In genomic region chr11:42620796-42621195, GRCh38 we compare ENCODE assay signal across 35 cellular contexts.
"Had no signal": no experiment of that assay in that cellular context is flagged by ENCODE, and none has a peak within 500 bp of the region (broad histone marks: within the 10 kb centered on the region; RNA-seq: fewer than 3 reads in every experiment).

No MANE protein-coding gene starts in this region.

- H3K4me3 Mint-ChIP-seq: activated CD4-positive, alpha-beta memory T cell treated with anti-CD3 and anti-CD28 coated beads for 36 hours; activated CD4-positive, alpha-beta T cell treated with anti-CD3 and anti-CD28 coated beads for 36 hours; activated CD4-positive, alpha-beta T cell treated with anti-CD3 and anti-CD28 coated beads, Interleukin-2, amount 10 ng/mL, durations not matched to agents 24 days and 14 days; activated CD8-positive, alpha-beta memory T cell treated with anti-CD3 and anti-CD28 coated beads, Interleukin-2, amount 10 ng/mL, durations not matched to agents 7 days and 5 days; activated CD8-positive, alpha-beta T cell treated with anti-CD3 and anti-CD28 coated beads, Interleukin-2, amount 10 ng/mL, durations not matched to agents 7 days and 5 days; activated naive CD4-positive, alpha-beta T cell treated with anti-CD3 and anti-CD28 coated beads for 36 hours; activated naive CD4-positive, alpha-beta T cell treated with anti-CD3 and anti-CD28 coated beads, Interleukin-2, amount 50 U/mL, for 24 hours; activated naive CD8-positive, alpha-beta T cell treated with anti-CD3 and anti-CD28 coated beads for 36 hours; activated naive CD8-positive, alpha-beta T cell treated with anti-CD3 and anti-CD28 coated beads, Interleukin-2, amount 50 U/mL, for 24 hours; activated T-helper 1 cell treated with anti-CD3 and anti-CD28 coated beads, Interleukin-12 subunit alpha, Interleukin-12 subunit beta, Interleukin-2, Interleukin-4 antibody, amounts not matched to agents 30 ng/mL and 10 ng/mL and 1 ng/mL, durations not matched to agents 14 hours and 24 hours and 36 hours; central memory CD8-positive, alpha-beta T cell; dendritic cell treated with granulocyte-macrophage colony-stimulating factor and Interleukin-4, amounts not matched to agents 40 ng/mL and 50 ng/mL, for 4 days; endodermal cell; T-cell; T-helper 1 cell treated with Interleukin-12 subunit alpha and Interleukin-12 subunit beta and Interleukin-4 antibody, amounts not matched to agents 30 μg/mL and 1 μg/mL, for 36 hours had no signal

- H3K27ac ChIP-seq: adrenal gland, brain microvascular endothelial cell, coronary artery, dorsolateral prefrontal cortex, heart left ventricle, WERI-Rb-1 had no signal

- H3K4me1 ChIP-seq: adrenal gland, heart left ventricle had no signal

- DNase-seq: activated CD4-positive, alpha-beta memory T cell treated with anti-CD3 and anti-CD28 coated beads for 36 hours; activated CD4-positive, alpha-beta T cell treated with anti-CD3 and anti-CD28 coated beads for 36 hours; activated CD4-positive, alpha-beta T cell treated with anti-CD3 and anti-CD28 coated beads, Interleukin-2, amount 10 ng/mL, durations not matched to agents 24 days and 14 days; activated CD4-positive, CD25-positive, alpha-beta regulatory T cell; activated CD4-positive, CD25-positive, alpha-beta regulatory T cell treated with anti-CD3 and anti-CD28 coated beads, Interleukin-2, amount 50 U/mL, for 72 hours; activated CD8-positive, alpha-beta memory T cell treated with anti-CD3 and anti-CD28 coated beads, Interleukin-2, amount 10 ng/mL, durations not matched to agents 7 days and 5 days; activated CD8-positive, alpha-beta memory T cell treated with anti-CD3 and anti-CD28 coated beads, Interleukin-2, amount 50 U/mL, for 4 hours; activated CD8-positive, alpha-beta T cell treated with anti-CD3 and anti-CD28 coated beads, Interleukin-2, amount 10 ng/mL, durations not matched to agents 7 days and 5 days; activated effector memory CD4-positive, alpha-beta T cell treated with anti-CD3 and anti-CD28 coated beads, Interleukin-2, amount 50 U/mL, for 16 hours; activated naive CD4-positive, alpha-beta T cell treated with anti-CD3 and anti-CD28 coated beads for 36 hours; activated naive CD8-positive, alpha-beta T cell treated with anti-CD3 and anti-CD28 coated beads for 36 hours; activated naive CD8-positive, alpha-beta T cell treated with anti-CD3 and anti-CD28 coated beads, Interleukin-2, amount 50 U/mL, for 24 hours; activated T-cell treated with anti-CD3 and anti-CD28 coated beads, Interleukin-2, amount 50 U/mL, for 1 hour; activated T-cell treated with anti-CD3 and anti-CD28 coated beads, Interleukin-2, amount 50 U/mL, for 48 hours; adrenal gland; amygdala; aorta; brain microvascular endothelial cell; dorsolateral prefrontal cortex; effector memory CD4-positive, alpha-beta T cell; endodermal cell; foreskin fibroblast; glutamatergic neuron; heart left ventricle; T-cell; T-helper 9 cell; WERI-Rb-1 had no signal

- H3K36me3 ChIP-seq: adrenal gland, brain microvascular endothelial cell, heart left ventricle, WERI-Rb-1 had no signal

- H3K9me3 Mint-ChIP-seq: activated naive CD8-positive, alpha-beta T cell treated with anti-CD3 and anti-CD28 coated beads, Interleukin-2, amount 50 U/mL, for 24 hours; endodermal cell had no signal

- H3K36me3 Mint-ChIP-seq: activated CD4-positive, alpha-beta memory T cell treated with anti-CD3 and anti-CD28 coated beads for 36 hours; activated CD8-positive, alpha-beta memory T cell treated with anti-CD3 and anti-CD28 coated beads, Interleukin-2, amount 10 ng/mL, durations not matched to agents 7 days and 5 days; activated naive CD4-positive, alpha-beta T cell treated with anti-CD3 and anti-CD28 coated beads, Interleukin-2, amount 50 U/mL, for 24 hours; activated naive CD8-positive, alpha-beta T cell treated with anti-CD3 and anti-CD28 coated beads for 36 hours; T-cell had no signal

- H3K4me1 Mint-ChIP-seq: activated CD4-positive, alpha-beta T cell treated with anti-CD3 and anti-CD28 coated beads for 36 hours; activated CD4-positive, alpha-beta T cell treated with anti-CD3 and anti-CD28 coated beads, Interleukin-2, amount 10 ng/mL, durations not matched to agents 24 days and 14 days; activated CD8-positive, alpha-beta memory T cell treated with anti-CD3 and anti-CD28 coated beads, Interleukin-2, amount 10 ng/mL, durations not matched to agents 7 days and 5 days; activated naive CD4-positive, alpha-beta T cell treated with anti-CD3 and anti-CD28 coated beads, Interleukin-2, amount 50 U/mL, for 24 hours; activated naive CD8-positive, alpha-beta T cell treated with anti-CD3 and anti-CD28 coated beads for 36 hours; activated naive CD8-positive, alpha-beta T cell treated with anti-CD3 and anti-CD28 coated beads, Interleukin-2, amount 50 U/mL, for 24 hours; central memory CD8-positive, alpha-beta T cell; T-cell had no signal

- H3K27ac Mint-ChIP-seq: activated CD4-positive, alpha-beta memory T cell treated with anti-CD3 and anti-CD28 coated beads for 36 hours; activated CD4-positive, alpha-beta T cell treated with anti-CD3 and anti-CD28 coated beads for 36 hours; activated CD4-positive, alpha-beta T cell treated with anti-CD3 and anti-CD28 coated beads, Interleukin-2, amount 10 ng/mL, durations not matched to agents 24 days and 14 days; activated CD8-positive, alpha-beta memory T cell treated with anti-CD3 and anti-CD28 coated beads, Interleukin-2, amount 10 ng/mL, durations not matched to agents 7 days and 5 days; activated CD8-positive, alpha-beta T cell treated with anti-CD3 and anti-CD28 coated beads, Interleukin-2, amount 10 ng/mL, durations not matched to agents 7 days and 5 days; activated naive CD4-positive, alpha-beta T cell treated with anti-CD3 and anti-CD28 coated beads for 36 hours; activated naive CD4-positive, alpha-beta T cell treated with anti-CD3 and anti-CD28 coated beads, Interleukin-2, amount 50 U/mL, for 24 hours; activated naive CD8-positive, alpha-beta T cell treated with anti-CD3 and anti-CD28 coated beads for 36 hours; activated naive CD8-positive, alpha-beta T cell treated with anti-CD3 and anti-CD28 coated beads, Interleukin-2, amount 50 U/mL, for 24 hours; activated T-helper 1 cell treated with anti-CD3 and anti-CD28 coated beads, Interleukin-12 subunit alpha, Interleukin-12 subunit beta, Interleukin-2, Interleukin-4 antibody, amounts not matched to agents 30 ng/mL and 10 ng/mL and 1 ng/mL, durations not matched to agents 14 hours and 24 hours and 36 hours; activated T-helper 2 cell treated with anti-CD3 and anti-CD28 coated beads, Interferon-gamma antibody, Interleukin-2, Interleukin-4, amounts not matched to agents 10 μg/mL and 5 μg/mL and 100 μg/mL, durations not matched to agents 14 hours and 24 hours and 36 hours; dendritic cell treated with granulocyte-macrophage colony-stimulating factor and Interleukin-4, amounts not matched to agents 40 ng/mL and 50 ng/mL, for 4 days; endodermal cell; T-cell; T-helper 1 cell treated with Interleukin-12 subunit alpha and Interleukin-12 subunit beta and Interleukin-4 antibody, amounts not matched to agents 30 μg/mL and 1 μg/mL, for 36 hours had no signal

- H3K4me3 ChIP-seq: adrenal gland, coronary artery, dorsolateral prefrontal cortex, heart left ventricle had no signal

- H3K9me3 ChIP-seq: adrenal gland, heart left ventricle had no signal

- H3K27me3 Mint-ChIP-seq: activated CD4-positive, alpha-beta memory T cell treated with anti-CD3 and anti-CD28 coated beads for 36 hours; activated CD4-positive, alpha-beta T cell treated with anti-CD3 and anti-CD28 coated beads for 36 hours; activated CD4-positive, alpha-beta T cell treated with anti-CD3 and anti-CD28 coated beads, Interleukin-2, amount 10 ng/mL, durations not matched to agents 24 days and 14 days; activated CD8-positive, alpha-beta memory T cell treated with anti-CD3 and anti-CD28 coated beads, Interleukin-2, amount 10 ng/mL, durations not matched to agents 7 days and 5 days; activated naive CD4-positive, alpha-beta T cell treated with anti-CD3 and anti-CD28 coated beads, Interleukin-2, amount 50 U/mL, for 24 hours; activated naive CD8-positive, alpha-beta T cell treated with anti-CD3 and anti-CD28 coated beads for 36 hours; activated naive CD8-positive, alpha-beta T cell treated with anti-CD3 and anti-CD28 coated beads, Interleukin-2, amount 50 U/mL, for 24 hours; central memory CD8-positive, alpha-beta T cell; dendritic cell treated with granulocyte-macrophage colony-stimulating factor and Interleukin-4, amounts not matched to agents 40 ng/mL and 50 ng/mL, for 4 days; T-cell had no signal

- H3K27me3 ChIP-seq: adrenal gland, brain microvascular endothelial cell, heart left ventricle had no signal

- ATAC-seq: activated CD4-positive, alpha-beta T cell treated with anti-CD3 and anti-CD28 coated beads for 36 hours; activated CD8-positive, alpha-beta memory T cell treated with anti-CD3 and anti-CD28 coated beads, Interleukin-2, amount 10 ng/mL, durations not matched to agents 7 days and 5 days; activated CD8-positive, alpha-beta T cell treated with anti-CD3 and anti-CD28 coated beads, Interleukin-2, amount 10 ng/mL, durations not matched to agents 7 days and 5 days; activated naive CD8-positive, alpha-beta T cell treated with anti-CD3 and anti-CD28 coated beads, Interleukin-2, amount 50 U/mL, for 24 hours; esophagus mucosa; heart left ventricle; T-cell had no signal
